ENCODE assay signal across 1 cellular context in the genomic region with DNA sequence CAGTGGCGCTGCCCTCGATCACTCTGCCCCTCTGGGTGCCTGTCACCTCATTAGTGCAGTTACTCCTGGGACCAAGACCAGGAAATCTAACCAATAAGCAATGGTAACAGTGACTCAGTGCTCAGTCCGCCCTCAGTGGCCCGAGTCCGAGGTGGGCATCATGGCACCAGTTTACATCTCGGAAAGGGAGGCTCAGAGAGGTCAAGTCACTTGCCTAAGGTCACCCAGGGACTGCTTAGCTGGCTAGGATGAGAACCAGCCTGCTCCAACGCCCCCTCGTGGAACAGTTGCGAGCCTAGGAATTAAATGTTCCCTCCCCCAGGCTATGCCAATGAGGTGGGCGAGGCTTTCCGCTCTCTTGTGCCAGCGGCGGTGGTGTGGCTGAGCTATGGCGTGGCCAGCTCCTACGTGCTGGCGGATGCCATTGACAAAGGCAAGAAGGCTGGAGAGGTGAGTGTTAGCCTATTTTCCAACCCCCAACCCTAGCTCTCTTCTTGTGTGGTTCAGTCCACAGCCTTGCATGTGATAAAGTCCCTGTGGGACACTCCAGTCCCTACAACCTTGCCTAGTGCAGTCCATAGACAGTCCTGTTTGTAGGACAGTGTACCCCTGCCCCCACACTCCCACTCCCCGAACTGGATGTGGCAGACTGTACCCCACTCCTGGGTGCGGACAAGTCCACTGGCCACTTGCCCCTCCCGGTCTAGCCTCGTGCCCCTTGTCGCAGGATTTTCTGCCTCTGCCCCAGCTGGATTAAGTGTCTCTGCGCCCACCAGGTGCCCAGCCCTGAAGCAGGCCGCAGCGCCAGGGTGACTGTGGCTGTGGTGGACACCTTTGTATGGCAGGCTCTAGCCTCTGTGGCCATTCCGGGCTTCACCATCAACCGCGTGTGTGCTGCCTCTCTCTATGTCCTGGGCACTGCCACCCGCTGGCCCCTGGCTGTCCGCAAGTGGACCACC.
TF ChIP-seq lines count a peak whose summit lies in the region.

No MANE protein-coding gene starts in this region.

TF ChIP-seq in HepG2, 621 proteins besides CTCF, POLR2A, EP300 and RAD21 (continued from another document):
- TF ChIP-seq AHDC1 (CRISPR knock-in tag; IDR thresholded peaks at IDR 0.05; ENCODE audit: borderline replicate concordance) = no peak
- no peak for TF ChIP-seq MIER2 (CRISPR knock-in tag; IDR thresholded peaks at IDR 0.05)
- TF ChIP-seq SOX5 (CRISPR knock-in tag; IDR thresholded peaks at IDR 0.05; ENCODE audit: borderline replicate concordance) = no peak
- peak; percentile 34; the same call in 1 of the 2 replicates for TF ChIP-seq NR2F6 (IDR thresholded peaks at IDR 0.05)
- TF ChIP-seq NR2F6 (CRISPR knock-in tag; IDR thresholded peaks at IDR 0.05) = peak; percentile 47; the same call in 1 of the 2 replicates
- no peak for TF ChIP-seq ZNF570 (CRISPR knock-in tag; IDR thresholded peaks at IDR 0.05; ENCODE audit: borderline replicate concordance)
- no peak for TF ChIP-seq SRY (CRISPR knock-in tag; IDR thresholded peaks at IDR 0.05)
- no peak for TF ChIP-seq ZNF180 (CRISPR knock-in tag; IDR thresholded peaks at IDR 0.05; ENCODE audit: borderline replicate concordance, low read depth)
- peak; percentile 100 for TF ChIP-seq ZNF768 (CRISPR knock-in tag; IDR thresholded peaks at IDR 0.05)
- TF ChIP-seq ZBTB25 (CRISPR knock-in tag; IDR thresholded peaks at IDR 0.05) = no peak
- peak; percentile 47; the same call in 1 of the 2 replicates for TF ChIP-seq HDAC2 (CRISPR knock-in tag; IDR thresholded peaks at IDR 0.05)
- TF ChIP-seq MIER3 (CRISPR knock-in tag; IDR thresholded peaks at IDR 0.05; ENCODE audit: borderline replicate concordance) = 0 out of 2 replicates have a peak, but pooled peaks have one; percentile 34
- 0 out of 2 replicates have a peak, but pooled peaks have one; percentile 17 for TF ChIP-seq MTA1 (CRISPR knock-in tag; IDR thresholded peaks at IDR 0.05; ENCODE audit: borderline replicate concordance)
- TF ChIP-seq U2AF2 (IDR thresholded peaks at IDR 0.05; ENCODE audit: low read depth, low read length) = no peak
- no peak for TF ChIP-seq SALL2 (CRISPR knock-in tag; IDR thresholded peaks at IDR 0.05)
- TF ChIP-seq ZNF879 (CRISPR knock-in tag; IDR thresholded peaks at IDR 0.05) = no peak
- TF ChIP-seq RAD51 (IDR thresholded peaks at IDR 0.05; ENCODE audit: borderline replicate concordance) = no peak
- TF ChIP-seq TEAD3 (CRISPR knock-in tag; optimal IDR thresholded peaks at IDR 0.05; ENCODE audit: borderline replicate concordance) = peak; percentile 39
- TF ChIP-seq SIN3A (IDR thresholded peaks at IDR 0.05; ENCODE audit: borderline replicate concordance, low read depth, low read length) = no peak
- TF ChIP-seq ZBTB39 (CRISPR knock-in tag; IDR thresholded peaks at IDR 0.05) = no peak
- no peak for TF ChIP-seq PCBP1 (IDR thresholded peaks at IDR 0.05; ENCODE audit: borderline replicate concordance, low read depth, low read length)
- no peak for TF ChIP-seq RBM39 (IDR thresholded peaks at IDR 0.05; ENCODE audit: low read depth, low read length, poor library complexity, severe bottlenecking)
- TF ChIP-seq HIC2 (CRISPR knock-in tag; IDR thresholded peaks at IDR 0.05; ENCODE audit: low read depth) = peak; percentile 62
- peak; percentile 30; the same call in 1 of the 2 replicates for TF ChIP-seq FOXA3 (CRISPR knock-in tag; IDR thresholded peaks at IDR 0.05)
- peak; percentile 23; the same call in 1 of the 2 replicates for TF ChIP-seq KDM1A (CRISPR knock-in tag; IDR thresholded peaks at IDR 0.05)
- no peak for TF ChIP-seq ZFP62 (CRISPR knock-in tag; IDR thresholded peaks at IDR 0.05)
- peak; percentile 81 for TF ChIP-seq STAG1 (CRISPR knock-in tag; IDR thresholded peaks at IDR 0.05)
- no peak for TF ChIP-seq ZSCAN30 (CRISPR knock-in tag; IDR thresholded peaks at IDR 0.05)
- TF ChIP-seq PHF5A (CRISPR knock-in tag; IDR thresholded peaks at IDR 0.05; ENCODE audit: low read depth, unreplicated experiment) = no peak
- TF ChIP-seq ZNF710 (CRISPR knock-in tag; IDR thresholded peaks at IDR 0.05; ENCODE audit: borderline replicate concordance) = 0 out of 2 replicates have a peak, but pooled peaks have one; percentile 31
- TF ChIP-seq ZNF317 (CRISPR knock-in tag; IDR thresholded peaks at IDR 0.05) = no peak
- TF ChIP-seq, protein P1, sequence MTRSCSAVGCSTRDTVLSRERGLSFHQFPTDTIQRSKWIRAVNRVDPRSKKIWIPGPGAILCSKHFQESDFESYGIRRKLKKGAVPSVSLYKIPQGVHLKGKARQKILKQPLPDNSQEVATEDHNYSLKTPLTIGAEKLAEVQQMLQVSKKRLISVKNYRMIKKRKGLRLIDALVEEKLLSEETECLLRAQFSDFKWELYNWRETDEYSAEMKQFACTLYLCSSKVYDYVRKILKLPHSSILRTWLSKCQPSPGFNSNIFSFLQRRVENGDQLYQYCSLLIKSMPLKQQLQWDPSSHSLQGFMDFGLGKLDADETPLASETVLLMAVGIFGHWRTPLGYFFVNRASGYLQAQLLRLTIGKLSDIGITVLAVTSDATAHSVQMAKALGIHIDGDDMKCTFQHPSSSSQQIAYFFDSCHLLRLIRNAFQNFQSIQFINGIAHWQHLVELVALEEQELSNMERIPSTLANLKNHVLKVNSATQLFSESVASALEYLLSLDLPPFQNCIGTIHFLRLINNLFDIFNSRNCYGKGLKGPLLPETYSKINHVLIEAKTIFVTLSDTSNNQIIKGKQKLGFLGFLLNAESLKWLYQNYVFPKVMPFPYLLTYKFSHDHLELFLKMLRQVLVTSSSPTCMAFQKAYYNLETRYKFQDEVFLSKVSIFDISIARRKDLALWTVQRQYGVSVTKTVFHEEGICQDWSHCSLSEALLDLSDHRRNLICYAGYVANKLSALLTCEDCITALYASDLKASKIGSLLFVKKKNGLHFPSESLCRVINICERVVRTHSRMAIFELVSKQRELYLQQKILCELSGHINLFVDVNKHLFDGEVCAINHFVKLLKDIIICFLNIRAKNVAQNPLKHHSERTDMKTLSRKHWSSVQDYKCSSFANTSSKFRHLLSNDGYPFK (CRISPR knock-in tag; IDR thresholded peaks at IDR 0.05; ENCODE audit: borderline replicate concordance) = no peak
- no peak for TF ChIP-seq ZNF263 (CRISPR knock-in tag; IDR thresholded peaks at IDR 0.05)
- no peak; the same call in 1 of the 2 replicates for TF ChIP-seq NRL (CRISPR knock-in tag; IDR thresholded peaks at IDR 0.05; ENCODE audit: borderline replicate concordance)
- no peak for TF ChIP-seq ELF1 (CRISPR knock-in tag; IDR thresholded peaks at IDR 0.05)
- TF ChIP-seq SMC3 (IDR thresholded peaks at IDR 0.05; ENCODE audit: low read length) = peak; percentile 73
- no peak for TF ChIP-seq ZNF883 (CRISPR knock-in tag; IDR thresholded peaks at IDR 0.05; ENCODE audit: not compliant biosample characterization)
- TF ChIP-seq, protein P2, sequence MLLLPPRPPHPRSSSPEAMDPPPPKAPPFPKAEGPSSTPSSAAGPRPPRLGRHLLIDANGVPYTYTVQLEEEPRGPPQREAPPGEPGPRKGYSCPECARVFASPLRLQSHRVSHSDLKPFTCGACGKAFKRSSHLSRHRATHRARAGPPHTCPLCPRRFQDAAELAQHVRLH (CRISPR knock-in tag; IDR thresholded peaks at IDR 0.05; ENCODE audit: borderline replicate concordance, low read depth) = peak; percentile 56; the same call in 1 of the 2 replicates
- TF ChIP-seq THRA (CRISPR knock-in tag; IDR thresholded peaks at IDR 0.05; ENCODE audit: borderline replicate concordance) = peak; percentile 80; the same call in 1 of the 2 replicates
